1 cellular context compared by ENCODE assay signal in genomic region chr13:41428155-41428554, GRCh38.
TF ChIP-seq lines count a peak whose summit lies in the region.

No MANE protein-coding gene starts in this region.

TF ChIP-seq in GM23338, 12 proteins besides CTCF, POLR2A, EP300 and RAD21 (continued from another document):
- TF ChIP-seq ZNF462 (CRISPR knock-in tag; IDR thresholded peaks at IDR 0.05) (no peak), ZNF114 (CRISPR knock-in tag; IDR thresholded peaks at IDR 0.05) (no peak), REST (IDR thresholded peaks at IDR 0.05; ENCODE audit: unreplicated experiment) (no peak), POLR2AphosphoS5 (IDR thresholded peaks at IDR 0.05; ENCODE audit: low read depth) (no peak)
